ENCODE assay signal across 11 cellular contexts in genomic region chr2:37802106-37802791, GRCh38.
DNase-seq lines count a peak whose midpoint lies in the region; ATAC-seq, FAIRE-seq and TF ChIP-seq lines count a peak whose summit lies in the region.
"Had no signal": no experiment of that assay in that cellular context is flagged by ENCODE, and none has a peak within 500 bp of the region (broad histone marks: within the 10 kb centered on the region; RNA-seq: fewer than 3 reads in every experiment).

No MANE protein-coding gene starts in this region.

- H3K27me3 ChIP-seq in HUES48 (ENCODE audit: control insufficient read depth, insufficient read depth, low read length) (no peaks in the 10 kb centered on the region), left lung (no peaks in the 10 kb centered on the region)
- H3K27me3 ChIP-seq: right lobe of liver had no signal

- DNase-seq in A172 (ENCODE audit: low spot score) (peak; percentile 40), left lung (peak in 1 of 2 donors; percentile 78), GM12892 (ENCODE audit: insufficient read length) (no peak)
- DNase-seq in activated CD8-positive, alpha-beta memory T cell treated with anti-CD3 and anti-CD28 coated beads, Interleukin-2, amount 50 U/mL, for 4 hours: no peak
- DNase-seq: NCI-H1417 treated with DMSO at 0.1 percent for 48 hours, right lobe of liver had no signal

- no peak for TF ChIP-seq CTCF in VCaP (conservative IDR thresholded peaks at IDR 0.05)
- TF ChIP-seq CTCF in left lung (IDR thresholded peaks at IDR 0.05): no peak

- H3K4me3 ChIP-seq in HUES48 (ENCODE audit: low read depth, low read length): no peak overlapping the region
- H3K4me3 ChIP-seq in left lung: no peak overlapping the region
- H3K4me3 ChIP-seq: right lobe of liver had no signal

- intact Hi-C loops in left lung (cut with DNase I): no loop called here

- ATAC-seq in left lung: peak; percentile 97
- no peak for ATAC-seq in HG03469 (IDR thresholded peaks at IDR 0.05; ENCODE audit: unreplicated experiment)
- ATAC-seq in GM19397 (IDR thresholded peaks at IDR 0.05; ENCODE audit: unreplicated experiment): no peak
- ATAC-seq: activated naive CD4-positive, alpha-beta T cell treated with anti-CD3 and anti-CD28 coated beads, Interleukin-2, amount 50 U/mL, for 72 hours; right lobe of liver had no signal

- H3K9me3 ChIP-seq in HUES48 (ENCODE audit: control insufficient read depth, insufficient read depth, low read length) (peaks cover 2% of the 10 kb centered on the region; the same call in 1 of the 2 replicates), left lung (peaks cover 0 to under 1% of the 10 kb centered on the region in 2 donors)
- H3K9me3 ChIP-seq: right lobe of liver had no signal

- no peak for TF ChIP-seq POLR2A in GM12892 (IDR thresholded peaks at IDR 0.05; ENCODE audit: low read depth, low read length)

- H3K4me1 ChIP-seq in HUES48 (ENCODE audit: control insufficient read depth, insufficient read depth, low read length): peaks cover 12% of the 10 kb centered on the region
- H3K4me1 ChIP-seq in left lung: peaks cover 7 to 11% of the 10 kb centered on the region in 2 donors
- H3K4me1 ChIP-seq: right lobe of liver had no signal

- FAIRE-seq in GM12892 (lab: Jason Lieb, UNC): no peak

- peak overlapping the region; percentile 66 for H3K27ac ChIP-seq in HUES48 (ENCODE audit: low read depth, low read length)
- peak overlapping the region; percentile 55 for H3K27ac ChIP-seq in VCaP
- no peak overlapping the region for H3K27ac ChIP-seq in left lung
- H3K27ac ChIP-seq: right lobe of liver had no signal

- H3K36me3 ChIP-seq in HUES48 (ENCODE audit: control insufficient read depth, insufficient read depth, low read length): no peaks in the 10 kb centered on the region
- no peaks in the 10 kb centered on the region for H3K36me3 ChIP-seq in left lung
- H3K36me3 ChIP-seq: right lobe of liver had no signal

- H3K9ac ChIP-seq in HUES48 (ENCODE audit: low read depth, low read length): no peak overlapping the region

Comparison
In these comparisons a context has a peak if more than half of its experiments do, and no peak if none do; other contexts are left out.
1. H3K27ac ChIP-seq: peak in HUES48 (single experiment) and VCaP (single experiment); none in left lung (0 of 2).